Comparison of ENCODE assay signal across 19 cellular contexts in genomic region chr9:135592625-135593024, GRCh38. TPM values are rescaled to one million over a fixed set of nuclear protein-coding genes. Genes with fewer than 3 reads are reported as not detected.
DNase-seq lines count a peak whose midpoint lies in the region; ATAC-seq, FAIRE-seq and TF ChIP-seq lines count a peak whose summit lies in the region.
"Had no signal": no experiment of that assay in that cellular context is flagged by ENCODE, and none has a peak within 500 bp of the region (broad histone marks: within the 10 kb centered on the region; RNA-seq: fewer than 3 reads in every experiment).

No MANE protein-coding gene starts in this region.

- H3K4me3 Mint-ChIP-seq in activated CD4-positive, alpha-beta memory T cell treated with anti-CD3 and anti-CD28 coated beads, Interleukin-2, amount 10 ng/mL, durations not matched to agents 7 days and 5 days = no peak overlapping the region
- no peak overlapping the region for H3K4me3 Mint-ChIP-seq in activated CD4-positive, alpha-beta memory T cell treated with anti-CD3 and anti-CD28 coated beads for 36 hours
- H3K4me3 Mint-ChIP-seq: CD8-positive, alpha-beta memory T cell; IgD-negative memory B cell had no signal

- H3K27me3 ChIP-seq in right lobe of liver (no peaks in the 10 kb centered on the region), HepG2 (ENCODE audit: control insufficient read depth in 1 of 2, insufficient read depth in 2 of 2, low read length in 2 of 2) (peaks cover 4 to 17% of the 10 kb centered on the region in 2 experiments; a peak in 4 of 5 replicates), spleen (replicated peaks in 1 of 7) (peaks cover 0 to 67% (median 4%) of the 10 kb centered on the region in 7 donors)
- H3K27me3 ChIP-seq: BLaER1 had no signal

- TF ChIP-seq EP300 in HepG2 (IDR thresholded peaks at IDR 0.05; ENCODE audit: low read depth in 2 of 2, low read length in 2 of 2) = no peak
- no peak for TF ChIP-seq EP300 in HepG2 (CRISPR knock-in tag; IDR thresholded peaks at IDR 0.05; ENCODE audit: borderline replicate concordance)

- ATAC-seq in right lobe of liver (peak in 1 of 4 donors; percentile 11), HepG2 (no peak)

- POLR2A ChIA-PET in activated CD4-positive, alpha-beta memory T cell treated with anti-CD3 and anti-CD28 coated beads, Interleukin-2, amount 10 ng/mL, durations not matched to agents 7 days and 5 days (lab: Charles Lee) = no interaction called here
- POLR2A ChIA-PET in activated CD4-positive, alpha-beta memory T cell treated with anti-CD3 and anti-CD28 coated beads for 36 hours (lab: Charles Lee) = no interaction called here
- POLR2A ChIA-PET in HepG2 (lab: Yijun Ruan, JAX) = no interaction called here

- WGBS in right lobe of liver (ENCODE audit: insufficient coverage, low coverage, low lambda C conversion rate, missing lambda C conversion rate) = 69% methylated on average over 7 of the region's 13 CpGs
- 12% methylated on average over 6 of the region's 13 CpGs for WGBS in HepG2 (ENCODE audit: low lambda C conversion rate)
- WGBS in spleen, 5 donors = 83 to 90% (median 90%) methylated on average over 6 to 12 of the region's 13 CpGs

- no peak for FAIRE-seq in HepG2 (lab: Jason Lieb, UNC)
- no peak for FAIRE-seq in kidney (lab: Jason Lieb, UNC)
- FAIRE-seq: GM18507, H54 had no signal

- H3K36me3 Mint-ChIP-seq in activated CD4-positive, alpha-beta memory T cell treated with anti-CD3 and anti-CD28 coated beads, Interleukin-2, amount 10 ng/mL, durations not matched to agents 7 days and 5 days (ENCODE audit: low read depth) = no peaks in the 10 kb centered on the region
- no peaks in the 10 kb centered on the region for H3K36me3 Mint-ChIP-seq in activated CD4-positive, alpha-beta memory T cell treated with anti-CD3 and anti-CD28 coated beads for 36 hours
- H3K36me3 Mint-ChIP-seq: CD8-positive, alpha-beta memory T cell; IgD-negative memory B cell had no signal

- no peaks in the 10 kb centered on the region for H4K20me1 ChIP-seq in HepG2 (ENCODE audit: insufficient read depth, low read length)
- H4K20me1 ChIP-seq: BLaER1 had no signal

- in situ Hi-C loops in HepG2 (cut with HindIII; ENCODE audit: extremely low pct_ligation_motif_present, low pct_unique_long_range_greater_than_20kb) = no loop called here

- H2AFZ ChIP-seq in HepG2 (ENCODE audit: low read length) = no peak overlapping the region
- H2AFZ ChIP-seq: GM23248 had no signal

- H3K79me2 ChIP-seq in HepG2 (ENCODE audit: insufficient read depth, low read length) = no peaks in the 10 kb centered on the region

- no peak overlapping the region for H3K27ac ChIP-seq in right lobe of liver
- H3K27ac ChIP-seq in HepG2 (ENCODE audit: extremely low read length, insufficient read depth, low read length) = no peak overlapping the region
- H3K27ac ChIP-seq in spleen = no peak overlapping the region
- H3K27ac ChIP-seq in kidney (ENCODE audit: low read depth in 2 of 2, low read length in 2 of 2) = no peak overlapping the region
- H3K27ac ChIP-seq: 22Rv1, BLaER1, GM23248 had no signal

- H3K4me3 ChIP-seq in right lobe of liver (no peak overlapping the region), HepG2 (replicated peaks in 1 of 3; ENCODE audit: insufficient read depth in 1 of 3, low read depth in 2 of 3, low read length in 3 of 3) (no peak overlapping the region), spleen (no peak overlapping the region), kidney (ENCODE audit: low read length in 2 of 2) (no peak overlapping the region)
- H3K4me3 ChIP-seq: BLaER1, GM23248 had no signal

- H3K9ac ChIP-seq in HepG2 (ENCODE audit: insufficient read depth, low read depth, low read length) (no peak overlapping the region), kidney (ENCODE audit: low read length in 2 of 2) (no peak overlapping the region)
- H3K9ac ChIP-seq: BLaER1, GM23248 had no signal

- H3K36me3 ChIP-seq in right lobe of liver (no peaks in the 10 kb centered on the region), HepG2 (replicated peaks in 1 of 2; ENCODE audit: control insufficient read depth in 1 of 2, insufficient read depth in 2 of 2, low read length in 2 of 2) (no peaks in the 10 kb centered on the region), spleen (no peaks in the 10 kb centered on the region), kidney (ENCODE audit: control insufficient read depth in 1 of 2, insufficient read depth in 2 of 2, low read length in 2 of 2) (no peaks in the 10 kb centered on the region)
- H3K36me3 ChIP-seq: BLaER1 had no signal

- no peak overlapping the region for H3K27ac Mint-ChIP-seq in activated CD4-positive, alpha-beta memory T cell treated with anti-CD3 and anti-CD28 coated beads, Interleukin-2, amount 10 ng/mL, durations not matched to agents 7 days and 5 days
- H3K27ac Mint-ChIP-seq in activated CD4-positive, alpha-beta memory T cell treated with anti-CD3 and anti-CD28 coated beads for 36 hours = no peak overlapping the region
- H3K27ac Mint-ChIP-seq: CD8-positive, alpha-beta memory T cell; IgD-negative memory B cell had no signal

- H3K4me1 Mint-ChIP-seq in activated CD4-positive, alpha-beta memory T cell treated with anti-CD3 and anti-CD28 coated beads, Interleukin-2, amount 10 ng/mL, durations not matched to agents 7 days and 5 days = no peaks in the 10 kb centered on the region
- no peaks in the 10 kb centered on the region for H3K4me1 Mint-ChIP-seq in activated CD4-positive, alpha-beta memory T cell treated with anti-CD3 and anti-CD28 coated beads for 36 hours (ENCODE audit: low read depth)
- H3K4me1 Mint-ChIP-seq: CD8-positive, alpha-beta memory T cell; IgD-negative memory B cell had no signal

- H3K27me3 Mint-ChIP-seq in activated CD4-positive, alpha-beta memory T cell treated with anti-CD3 and anti-CD28 coated beads, Interleukin-2, amount 10 ng/mL, durations not matched to agents 7 days and 5 days = peaks cover 16% of the 10 kb centered on the region
- peaks cover 12% of the 10 kb centered on the region for H3K27me3 Mint-ChIP-seq in activated CD4-positive, alpha-beta memory T cell treated with anti-CD3 and anti-CD28 coated beads for 36 hours

- H3K9me3 ChIP-seq in right lobe of liver (no peaks in the 10 kb centered on the region), HepG2 (ENCODE audit: low read length) (no peaks in the 10 kb centered on the region), spleen (peaks cover 0 to 16% (median 0%) of the 10 kb centered on the region in 8 donors), kidney (ENCODE audit: control insufficient read depth in 1 of 2, low read length in 2 of 2) (peaks cover 0 to 5% of the 10 kb centered on the region in 2 donors)
- H3K9me3 ChIP-seq: BLaER1, Caco-2 had no signal

- TF ChIP-seq CTCF in right lobe of liver (IDR thresholded peaks at IDR 0.05) (no peak), HepG2 (CRISPR knock-in tag; IDR thresholded peaks at IDR 0.05) (no peak), spleen (IDR thresholded peaks at IDR 0.05 in 8 of 11, conservative IDR thresholded peaks at IDR 0.05 in 3 of 11) (no peak), kidney (IDR thresholded peaks at IDR 0.05; ENCODE audit: borderline replicate concordance, extremely low read depth, insufficient read depth) (no peak)

- TF ChIP-seq POLR2A in right lobe of liver (IDR thresholded peaks at IDR 0.05) = no peak
- TF ChIP-seq POLR2A in HepG2 (IDR thresholded peaks at IDR 0.05; ENCODE audit: insufficient read depth in 1 of 2, low read depth in 2 of 2, low read length in 2 of 2) = no peak
- TF ChIP-seq POLR2A in spleen (IDR thresholded peaks at IDR 0.05) = no peak

- no peak for TF ChIP-seq RAD21 in HepG2 (CRISPR knock-in tag; IDR thresholded peaks at IDR 0.05)

- H3K9me3 Mint-ChIP-seq in activated CD4-positive, alpha-beta memory T cell treated with anti-CD3 and anti-CD28 coated beads, Interleukin-2, amount 10 ng/mL, durations not matched to agents 7 days and 5 days = no peaks in the 10 kb centered on the region
- H3K9me3 Mint-ChIP-seq in activated CD4-positive, alpha-beta memory T cell treated with anti-CD3 and anti-CD28 coated beads for 36 hours = peaks cover 2% of the 10 kb centered on the region

- no peaks in the 10 kb centered on the region for H3K4me1 ChIP-seq in right lobe of liver
- H3K4me1 ChIP-seq in HepG2 (ENCODE audit: insufficient read depth, low read length) = no peaks in the 10 kb centered on the region
- H3K4me1 ChIP-seq in spleen = no peaks in the 10 kb centered on the region
- H3K4me1 ChIP-seq in kidney (ENCODE audit: control insufficient read depth in 1 of 2, insufficient read depth in 1 of 2, low read depth in 1 of 2, low read length in 2 of 2) = no peaks in the 10 kb centered on the region

- DNase-seq in activated CD4-positive, alpha-beta memory T cell treated with anti-CD3 and anti-CD28 coated beads, Interleukin-2, amount 10 ng/mL, durations not matched to agents 7 days and 5 days = peak; percentile 10
- DNase-seq in activated CD4-positive, alpha-beta memory T cell treated with anti-CD3 and anti-CD28 coated beads for 36 hours = no peak
- DNase-seq in right lobe of liver (peak in 2 of 3 donors; percentile 12 to 37), HepG2 (ENCODE audit: low spot score) (no peak), spleen (peak; percentile 34), NOMO-1 treated with dmso at 0.1 percent for 144 hours (lab: John Stamatoyannopoulos, UW; ENCODE audit: unreplicated experiment) (no peak), cerebellum (ENCODE audit: low spot score) (no peak), kidney (no peak)
- DNase-seq: Caco-2, GF-D8, GM23248 had no signal

- H3K4me2 ChIP-seq in HepG2 (ENCODE audit: low read depth, low read length) = no peak overlapping the region
- H3K4me2 ChIP-seq: BLaER1 had no signal

- intact Hi-C loops in activated CD4-positive, alpha-beta memory T cell treated with anti-CD3 and anti-CD28 coated beads for 36 hours (cut with micrococcal nuclease) = no loop called here
- intact Hi-C loops in right lobe of liver (cut with DNase I) = no loop called here
- intact Hi-C loops in HepG2 (cut with micrococcal nuclease; ENCODE audit: unreplicated experiment) = no loop called here
- intact Hi-C loops in spleen (cut with DNase I; ENCODE audit: low total_unique reads) = no loop called here
- intact Hi-C loops in kidney (cut with DNase I) = no loop called here

- BruUV-seq in HepG2 (replicated peaks; lab: Mats Ljungman, UMichigan) = no TSS peak

- CTCF ChIA-PET in activated CD4-positive, alpha-beta memory T cell treated with anti-CD3 and anti-CD28 coated beads, Interleukin-2, amount 10 ng/mL, durations not matched to agents 7 days and 5 days (lab: Charles Lee) = no interaction called here
- CTCF ChIA-PET in activated CD4-positive, alpha-beta memory T cell treated with anti-CD3 and anti-CD28 coated beads for 36 hours (lab: Charles Lee) = no interaction called here
- CTCF ChIA-PET in HepG2 (lab: Yijun Ruan, JAX; ENCODE audit: low intra/inter-chr PET ratio, low total read pairs) = no interaction called here

RNA-seq across cellular contexts. Expression of gene PAEP, which starts 31.1 kb away (rescaled TPM):
- total RNA-seq in activated CD4-positive, alpha-beta memory T cell treated with anti-CD3 and anti-CD28 coated beads, Interleukin-2, amount 10 ng/mL, durations not matched to agents 7 days and 5 days = not detected
- total RNA-seq in activated CD4-positive, alpha-beta memory T cell treated with anti-CD3 and anti-CD28 coated beads for 36 hours = not detected
- not detected for total RNA-seq in right lobe of liver
- total RNA-seq in HepG2 (2016; rRNA removed; fragmentation: Illumina TruSeq; extraction: Trizol) = 0.38 and 0.75 TPM in 2 replicates
- total RNA-seq in HepG2 (2016; cell fraction: cytosol; rRNA removed; fragmentation: Illumina TruSeq; extraction: Trizol; ENCODE audit: low read depth) = 0.26 and 0.71 TPM in 2 replicates
- 0.19 and 0.28 TPM in 2 replicates for total RNA-seq in HepG2 (2016; cell fraction: insoluble cytoplasmic fraction; rRNA removed; fragmentation: Illumina TruSeq; extraction: Trizol)
- 0.28 and 0.71 TPM in 2 replicates for total RNA-seq in HepG2 (2016; cell fraction: membrane; rRNA removed; fragmentation: Illumina TruSeq; extraction: Trizol)
- 0.66 TPM in 1 of 2 replicates, not detected in the other for total RNA-seq in HepG2 (2016; cell fraction: nucleus; rRNA removed; fragmentation: Illumina TruSeq; extraction: Trizol)
- 10.8 and 24.4 TPM in 2 replicates for polyA plus RNA-seq in HepG2 (2011; rRNA removed)
- polyA plus RNA-seq in HepG2 (2011; cell fraction: cytosol; rRNA removed) = 9.3 and 14.4 TPM in 2 replicates
- polyA plus RNA-seq in HepG2 (2011; cell fraction: nucleus; rRNA removed) = 21.2 and 32.7 TPM in 2 replicates
- 0.90 and 4.1 TPM in 2 replicates for polyA plus RNA-seq in HepG2 (2012)
- polyA plus RNA-seq in HepG2 (2016; cell fraction: cytosol; fragmentation: Illumina TruSeq; extraction: Trizol; ENCODE audit: low read depth) = 1.0 TPM in 2 replicates
- polyA plus RNA-seq in HepG2 (2016; cell fraction: insoluble cytoplasmic fraction; fragmentation: Illumina TruSeq; extraction: Trizol; ENCODE audit: low read depth) = 0.48 and 0.64 TPM in 2 replicates
- polyA plus RNA-seq in HepG2 (2016; cell fraction: membrane; fragmentation: Illumina TruSeq; extraction: Trizol; ENCODE audit: low read depth) = 0.70 and 0.90 TPM in 2 replicates
- polyA plus RNA-seq in HepG2 (2016; cell fraction: nucleus; fragmentation: Illumina TruSeq; extraction: Trizol; ENCODE audit: insufficient read depth, low read depth) = 1.0 and 1.6 TPM in 2 replicates
- 4.8 TPM in 1 of 2 replicates, not detected in the other for polyA minus RNA-seq in HepG2 (2011; rRNA and poly(A)+ RNA removed; ENCODE audit: low replicate concordance)
- 4.5 TPM in 1 of 2 replicates, not detected in the other for polyA minus RNA-seq in HepG2 (2011; cell fraction: cytosol; rRNA and poly(A)+ RNA removed)
- polyA minus RNA-seq in HepG2 (2011; cell fraction: nucleus; rRNA and poly(A)+ RNA removed) = 2.2 and 4.2 TPM in 2 replicates
- not detected for total RNA-seq in spleen
- not detected for polyA plus RNA-seq in spleen
- not detected for total RNA-seq in cerebellum
- total RNA-seq in kidney = not detected
- not detected for polyA plus RNA-seq in kidney (ENCODE audit: insufficient read depth, low read depth, low replicate concordance)
- total RNA-seq: A673; Caco-2; CD8-positive, alpha-beta memory T cell; GM23248; HT-29 had no signal
- polyA plus RNA-seq: CD8-positive, alpha-beta memory T cell; GM23248; IgD-negative memory B cell had no signal

RNA-seq across cellular contexts. Expression of gene OBP2A, which starts 46.7 kb away (rescaled TPM):
- not detected for total RNA-seq in activated CD4-positive, alpha-beta memory T cell treated with anti-CD3 and anti-CD28 coated beads, Interleukin-2, amount 10 ng/mL, durations not matched to agents 7 days and 5 days
- total RNA-seq in activated CD4-positive, alpha-beta memory T cell treated with anti-CD3 and anti-CD28 coated beads for 36 hours = not detected
- not detected for total RNA-seq in right lobe of liver
- not detected in 2 replicates for total RNA-seq in HepG2 (2016; rRNA removed; fragmentation: Illumina TruSeq; extraction: Trizol)
- total RNA-seq in HepG2 (2016; cell fraction: cytosol; rRNA removed; fragmentation: Illumina TruSeq; extraction: Trizol; ENCODE audit: low read depth) = not detected in 2 replicates
- not detected in 2 replicates for total RNA-seq in HepG2 (2016; cell fraction: insoluble cytoplasmic fraction; rRNA removed; fragmentation: Illumina TruSeq; extraction: Trizol)
- not detected in 2 replicates for total RNA-seq in HepG2 (2016; cell fraction: membrane; rRNA removed; fragmentation: Illumina TruSeq; extraction: Trizol)
- total RNA-seq in HepG2 (2016; cell fraction: nucleus; rRNA removed; fragmentation: Illumina TruSeq; extraction: Trizol) = not detected in 2 replicates
- 0.20 and 0.32 TPM in 2 replicates for polyA plus RNA-seq in HepG2 (2011; rRNA removed)
- polyA plus RNA-seq in HepG2 (2011; cell fraction: cytosol; rRNA removed) = 0.34 and 0.50 TPM in 2 replicates
- 0.36 and 0.48 TPM in 2 replicates for polyA plus RNA-seq in HepG2 (2011; cell fraction: nucleus; rRNA removed)
- polyA plus RNA-seq in HepG2 (2012) = not detected in 2 replicates
- polyA plus RNA-seq in HepG2 (2016; cell fraction: cytosol; fragmentation: Illumina TruSeq; extraction: Trizol; ENCODE audit: low read depth) = not detected in 2 replicates
- not detected in 2 replicates for polyA plus RNA-seq in HepG2 (2016; cell fraction: insoluble cytoplasmic fraction; fragmentation: Illumina TruSeq; extraction: Trizol; ENCODE audit: low read depth)
- not detected in 2 replicates for polyA plus RNA-seq in HepG2 (2016; cell fraction: membrane; fragmentation: Illumina TruSeq; extraction: Trizol; ENCODE audit: low read depth)
- not detected in 2 replicates for polyA plus RNA-seq in HepG2 (2016; cell fraction: nucleus; fragmentation: Illumina TruSeq; extraction: Trizol; ENCODE audit: insufficient read depth, low read depth)
- polyA minus RNA-seq in HepG2 (2011; rRNA and poly(A)+ RNA removed; ENCODE audit: low replicate concordance) = not detected in 2 replicates
- not detected in 2 replicates for polyA minus RNA-seq in HepG2 (2011; cell fraction: cytosol; rRNA and poly(A)+ RNA removed)
- polyA minus RNA-seq in HepG2 (2011; cell fraction: nucleus; rRNA and poly(A)+ RNA removed) = not detected in 2 replicates
- under 1 TPM in 1 of 7 donors, not detected in 6; 0.40 TPM for total RNA-seq in spleen
- polyA plus RNA-seq in spleen = not detected
- not detected for total RNA-seq in cerebellum
- total RNA-seq in kidney = not detected
- polyA plus RNA-seq in kidney (ENCODE audit: insufficient read depth, low read depth, low replicate concordance) = not detected
- total RNA-seq: A673; Caco-2; CD8-positive, alpha-beta memory T cell; GM23248; HT-29 had no signal
- polyA plus RNA-seq: CD8-positive, alpha-beta memory T cell; GM23248; IgD-negative memory B cell had no signal

RNA-seq across cellular contexts. Expression of gene GLT6D1, which starts 46.7 kb away (rescaled TPM):
- total RNA-seq in activated CD4-positive, alpha-beta memory T cell treated with anti-CD3 and anti-CD28 coated beads, Interleukin-2, amount 10 ng/mL, durations not matched to agents 7 days and 5 days = not detected
- total RNA-seq in activated CD4-positive, alpha-beta memory T cell treated with anti-CD3 and anti-CD28 coated beads for 36 hours = not detected
- total RNA-seq in right lobe of liver (not detected), HepG2 (2016; rRNA removed; fragmentation: Illumina TruSeq; extraction: Trizol) (not detected in 2 replicates), spleen (not detected), cerebellum (not detected), kidney (not detected)
- not detected in 2 replicates for total RNA-seq in HepG2 (2016; cell fraction: cytosol; rRNA removed; fragmentation: Illumina TruSeq; extraction: Trizol; ENCODE audit: low read depth)
- total RNA-seq in HepG2 (2016; cell fraction: insoluble cytoplasmic fraction; rRNA removed; fragmentation: Illumina TruSeq; extraction: Trizol) = not detected in 2 replicates
- total RNA-seq in HepG2 (2016; cell fraction: membrane; rRNA removed; fragmentation: Illumina TruSeq; extraction: Trizol) = not detected in 2 replicates
- not detected in 2 replicates for total RNA-seq in HepG2 (2016; cell fraction: nucleus; rRNA removed; fragmentation: Illumina TruSeq; extraction: Trizol)
- polyA plus RNA-seq in HepG2 (2011; rRNA removed) (not detected in 2 replicates), spleen (not detected), kidney (ENCODE audit: insufficient read depth, low read depth, low replicate concordance) (not detected)
- polyA plus RNA-seq in HepG2 (2011; cell fraction: cytosol; rRNA removed) = not detected in 2 replicates
- polyA plus RNA-seq in HepG2 (2011; cell fraction: nucleus; rRNA removed) = not detected in 2 replicates
- polyA plus RNA-seq in HepG2 (2012) = not detected in 2 replicates
- polyA plus RNA-seq in HepG2 (2016; cell fraction: cytosol; fragmentation: Illumina TruSeq; extraction: Trizol; ENCODE audit: low read depth) = not detected in 2 replicates
- not detected in 2 replicates for polyA plus RNA-seq in HepG2 (2016; cell fraction: insoluble cytoplasmic fraction; fragmentation: Illumina TruSeq; extraction: Trizol; ENCODE audit: low read depth)
- polyA plus RNA-seq in HepG2 (2016; cell fraction: membrane; fragmentation: Illumina TruSeq; extraction: Trizol; ENCODE audit: low read depth) = not detected in 2 replicates
- not detected in 2 replicates for polyA plus RNA-seq in HepG2 (2016; cell fraction: nucleus; fragmentation: Illumina TruSeq; extraction: Trizol; ENCODE audit: insufficient read depth, low read depth)
- polyA minus RNA-seq in HepG2 (2011; rRNA and poly(A)+ RNA removed; ENCODE audit: low replicate concordance) = not detected in 2 replicates
- polyA minus RNA-seq in HepG2 (2011; cell fraction: cytosol; rRNA and poly(A)+ RNA removed) = not detected in 2 replicates
- not detected in 2 replicates for polyA minus RNA-seq in HepG2 (2011; cell fraction: nucleus; rRNA and poly(A)+ RNA removed)
- total RNA-seq: A673; Caco-2; CD8-positive, alpha-beta memory T cell; GM23248; HT-29 had no signal
- polyA plus RNA-seq: CD8-positive, alpha-beta memory T cell; GM23248; IgD-negative memory B cell had no signal

Comparison
In these comparisons a context has a peak if more than half of its experiments do, and no peak if none do; other contexts are left out.
1. DNase-seq: peak in activated CD4-positive, alpha-beta memory T cell treated with anti-CD3 and anti-CD28 coated beads, Interleukin-2, amount 10 ng/mL, durations not matched to agents 7 days and 5 days (single experiment), right lobe of liver (2 of 3) and spleen (single experiment); none in activated CD4-positive, alpha-beta memory T cell treated with anti-CD3 and anti-CD28 coated beads for 36 hours (single experiment), HepG2 (single experiment), NOMO-1 treated with dmso at 0.1 percent for 144 hours (single experiment), cerebellum (single experiment) and kidney (single experiment).